Comparison of ENCODE assay signal across 13 cellular contexts in the genomic region with DNA sequence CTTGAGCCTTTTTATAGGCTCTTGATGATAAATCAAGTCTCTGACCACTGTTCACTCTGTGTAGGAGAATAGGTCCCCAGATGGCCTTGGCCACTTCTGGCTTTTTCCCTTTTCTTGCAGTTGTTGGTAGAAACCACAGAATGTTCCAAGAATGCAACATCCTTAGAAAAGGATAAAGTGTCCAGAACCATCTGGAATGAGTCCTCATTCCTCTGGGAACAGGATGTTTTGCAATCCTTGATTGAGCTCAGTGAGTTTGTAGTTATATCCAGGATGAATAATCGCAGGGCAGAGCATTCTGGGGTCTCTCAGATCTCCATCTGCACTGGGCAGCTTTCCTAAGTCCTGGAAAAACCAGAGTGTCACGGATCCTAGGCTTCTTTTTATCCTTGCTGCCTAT.
A peak's percentile ranks its signal among the peaks of the same experiment; 100 is the strongest.
DNase-seq lines count a peak whose midpoint lies in the region; ATAC-seq and TF ChIP-seq lines count a peak whose summit lies in the region.
"Had no signal": no experiment of that assay in that cellular context is flagged by ENCODE, and none has a peak within 500 bp of the region (broad histone marks: within the 10 kb centered on the region; RNA-seq: fewer than 3 reads in every experiment).

No MANE protein-coding gene starts in this region.

- no peaks in the 10 kb centered on the region for H3K9me2 ChIP-seq in OCI-LY7 (ENCODE audit: insufficient read depth, low read length)

- BruUV-seq in OCI-LY7 (replicated peaks; lab: Mats Ljungman, UMichigan) = no TSS peak

- no peak overlapping the region for H3K27ac ChIP-seq in OCI-LY7 (ENCODE audit: low read depth, low read length, poor library complexity, severe bottlenecking)

- CTCF ChIA-PET in OCI-LY7 (lab: Charles Lee; ENCODE audit: unreplicated experiment) = no interaction called here

- no peaks in the 10 kb centered on the region for H3K4me1 ChIP-seq in OCI-LY7 (ENCODE audit: insufficient read depth, low read length, poor library complexity, severe bottlenecking)

- no peaks in the 10 kb centered on the region for H3K36me3 ChIP-seq in OCI-LY7 (ENCODE audit: insufficient read depth, low read length)

- ATAC-seq in sciatic nerve = peak; percentile 97
- no peak for ATAC-seq in GM19463 (IDR thresholded peaks at IDR 0.05; ENCODE audit: unreplicated experiment)
- ATAC-seq in HG03521 (IDR thresholded peaks at IDR 0.05; ENCODE audit: unreplicated experiment) = no peak
- ATAC-seq: activated T-cell treated with anti-CD3 and anti-CD28 coated beads, Interleukin-2, amount 50 U/mL, for 72 hours; naive thymus-derived CD8-positive, alpha-beta T cell had no signal

- POLR2A ChIA-PET in OCI-LY7 (lab: Charles Lee) = interaction anchor here (0.6 kb wide), 3 partner anchors 33 to 816 kb away, joined by 3 read pairs; no protein-coding TSS in a partner anchor

- intact Hi-C loops in sciatic nerve (cut with DNase I) (no loop called here), OCI-LY7 (cut with micrococcal nuclease; ENCODE audit: unreplicated experiment) (no loop called here)

- no peaks in the 10 kb centered on the region for H3K79me2 ChIP-seq in OCI-LY7 (ENCODE audit: insufficient read depth, low read depth, low read length)

- H4K20me1 ChIP-seq in OCI-LY7 (ENCODE audit: insufficient read depth, low read length) = no peaks in the 10 kb centered on the region

- no peak for TF ChIP-seq CTCF in OCI-LY7 (conservative IDR thresholded peaks at IDR 0.05; ENCODE audit: low read length)

- DNase-seq in GM03348 (ENCODE audit: low spot score) (peak; percentile 72), amniotic epithelial cell (ENCODE audit: low read depth) (peak; percentile 100), glomerular visceral epithelial cell (ENCODE audit: extremely low spot score) (peak; percentile 57), sciatic nerve (ENCODE audit: low spot score) (no peak), OCI-LY7 (ENCODE audit: low spot score) (no peak), NK-92 (lab: John Stamatoyannopoulos, UW; ENCODE audit: unreplicated experiment) (no peak)
- DNase-seq: activated T-cell treated with anti-CD3 and anti-CD28 coated beads, Interleukin-2, amount 50 U/mL, for 72 hours; cerebellar nuclear complex; naive thymus-derived CD8-positive, alpha-beta T cell; NCI-H2029 treated with DMSO at 0.1 percent for 48 hours; OCI-M1 had no signal

- H3K4me2 ChIP-seq in OCI-LY7 (ENCODE audit: low read length) = no peak overlapping the region

- H2AFZ ChIP-seq in OCI-LY7 (ENCODE audit: low read length) = no peak overlapping the region

- H3K9me3 ChIP-seq in OCI-LY7 (ENCODE audit: low read length) = no peaks in the 10 kb centered on the region

- no peak overlapping the region for H3K4me3 ChIP-seq in OCI-LY7 (ENCODE audit: low read depth, low read length, poor library complexity, severe bottlenecking)

Comparison
In these comparisons a context has a peak if more than half of its experiments do, and no peak if none do; other contexts are left out.
1. DNase-seq: peak in GM03348 (single experiment), amniotic epithelial cell (single experiment) and glomerular visceral epithelial cell (single experiment); none in sciatic nerve (single experiment), OCI-LY7 (single experiment) and NK-92 (single experiment).